14 cellular contexts compared by ENCODE assay signal in genomic region chr6:108760158-108761050, GRCh38.
A peak's percentile ranks its signal among the peaks of the same experiment; 100 is the strongest.
DNase-seq lines count a peak whose midpoint lies in the region; ATAC-seq lines count a peak whose summit lies in the region.
"Had no signal": no experiment of that assay in that cellular context is flagged by ENCODE, and none has a peak within 500 bp of the region (broad histone marks: within the 10 kb centered on the region; RNA-seq: fewer than 3 reads in every experiment).

No MANE protein-coding gene starts in this region.

- DNase-seq in DMS 273 (lab: John Stamatoyannopoulos, UW; ENCODE audit: unreplicated experiment) (peak; percentile 76), NCI-H1092 (lab: John Stamatoyannopoulos, UW) (peak; percentile 34), UCSD-AML1 (lab: John Stamatoyannopoulos, UW; ENCODE audit: unreplicated experiment) (peak; percentile 36), iris pigment epithelial cell (ENCODE audit: low read depth) (peak; percentile 15), NCI-H2029 (lab: John Stamatoyannopoulos, UW) (no peak), 8988T (no peak)
- DNase-seq: colonic mucosa, natural killer cell, NCI-H2029 treated with DMSO at 0.1 percent for 48 hours, T-helper 2 cell, thyroid gland had no signal

- ATAC-seq in GM19467 (IDR thresholded peaks at IDR 0.05; ENCODE audit: unreplicated experiment) (no peak), HG03378 (IDR thresholded peaks at IDR 0.05; ENCODE audit: unreplicated experiment) (no peak)
- ATAC-seq: GM12878, natural killer cell had no signal

Comparison
In these comparisons a context has a peak if more than half of its experiments do, and no peak if none do; other contexts are left out.
1. DNase-seq: peak in DMS 273 (single experiment), NCI-H1092 (single experiment), UCSD-AML1 (single experiment) and iris pigment epithelial cell (single experiment); none in NCI-H2029 (single experiment) and 8988T (single experiment).